Comparison of ENCODE assay signal across 2 cellular contexts in genomic region chr19:42420055-42420544, GRCh38.
TF ChIP-seq lines count a peak whose summit lies in the region.

No MANE protein-coding gene starts in this region.

TF ChIP-seq in K562, 482 proteins besides CTCF, POLR2A, EP300 and RAD21 (continues in another document):
- TF ChIP-seq MAZ (CRISPR knock-in tag; conservative IDR thresholded peaks at IDR 0.05 in 1 of 2, IDR thresholded peaks at IDR 0.05 in 1 of 2): peak in 1 of 2 experiments; percentile 55; a peak in 1 of 4 replicates
- no peak for TF ChIP-seq ZBED1 (IDR thresholded peaks at IDR 0.05)
- peak; percentile 43; the same call in 1 of the 2 replicates for TF ChIP-seq TFAP4 (CRISPR knock-in tag; IDR thresholded peaks at IDR 0.05; ENCODE audit: borderline replicate concordance)
- no peak for TF ChIP-seq ZNF140 (CRISPR knock-in tag; IDR thresholded peaks at IDR 0.05)
- TF ChIP-seq BHLHE40 (IDR thresholded peaks at IDR 0.05; ENCODE audit: low read length): peak; percentile 68
- peak; percentile 23; the same call in 1 of the 2 replicates for TF ChIP-seq DPF2 (IDR thresholded peaks at IDR 0.05)
- no peak for TF ChIP-seq KDM2B (CRISPR knock-in tag; IDR thresholded peaks at IDR 0.05)
- peak; percentile 34; the same call in 1 of the 2 replicates for TF ChIP-seq HCFC1 (IDR thresholded peaks at IDR 0.05; ENCODE audit: low read depth, low read length)
- peak; percentile 48; the same call in 1 of the 2 replicates for TF ChIP-seq ADNP (tag; IDR thresholded peaks at IDR 0.05)
- peak; percentile 36 for TF ChIP-seq PHF20 (IDR thresholded peaks at IDR 0.05; ENCODE audit: partially characterized antibody)
- peak; percentile 66; the same call in 1 of the 2 replicates for TF ChIP-seq CBX1 (IDR thresholded peaks at IDR 0.05; ENCODE audit: low read depth)
- no peak for TF ChIP-seq PHB (CRISPR knock-in tag; IDR thresholded peaks at IDR 0.05)
- TF ChIP-seq SOX6 (IDR thresholded peaks at IDR 0.05): 0 out of 2 replicates have a peak, but pooled peaks have one; percentile 23
- 0 out of 2 replicates have a peak, but pooled peaks have one; percentile 22 for TF ChIP-seq FOSL1 (tag; conservative IDR thresholded peaks at IDR 0.05)
- peak; percentile 68 for TF ChIP-seq SMC3 (conservative IDR thresholded peaks at IDR 0.05; ENCODE audit: insufficient read depth, low read depth, low read length)
- TF ChIP-seq CTCFL (IDR thresholded peaks at IDR 0.05; ENCODE audit: borderline replicate concordance, insufficient read depth, low read depth, low read length, poor library complexity, severe bottlenecking): peak; percentile 70
- TF ChIP-seq MLLT1 (IDR thresholded peaks at IDR 0.05): 0 out of 4 replicates have a peak, but pooled peaks of 1 of the 2 experiments have one; percentile 55
- TF ChIP-seq JUN (IDR thresholded peaks at IDR 0.05; ENCODE audit: borderline replicate concordance, low read depth, low read length): 0 out of 2 replicates have a peak, but pooled peaks have one; percentile 19
- TF ChIP-seq JUN (CRISPR knock-in tag; IDR thresholded peaks at IDR 0.05; ENCODE audit: borderline replicate concordance): no peak
- TF ChIP-seq KLF16 (IDR thresholded peaks at IDR 0.05): peak; percentile 57; the same call in 1 of the 2 replicates
- no peak for TF ChIP-seq HMG20A (CRISPR knock-in tag; conservative IDR thresholded peaks at IDR 0.05)
- TF ChIP-seq BCOR (IDR thresholded peaks at IDR 0.05): peak; percentile 85
- TF ChIP-seq FOXK2 (conservative IDR thresholded peaks at IDR 0.05 in 1 of 2, IDR thresholded peaks at IDR 0.05 in 1 of 2; ENCODE audit: low read depth in 2 of 2): 0 out of 4 replicates have a peak, but pooled peaks of 1 of the 2 experiments have one; percentile 35
- TF ChIP-seq ZFP36 (IDR thresholded peaks at IDR 0.05; ENCODE audit: low read depth, low read length, partially characterized antibody): peak; percentile 29
- peak; percentile 43; the same call in 1 of the 2 replicates for TF ChIP-seq ZNF134 (CRISPR knock-in tag; conservative IDR thresholded peaks at IDR 0.05)
- TF ChIP-seq TBL1XR1 (IDR thresholded peaks at IDR 0.05; ENCODE audit: low read length in 2 of 2): peak in 1 of 2 experiments; percentile 25; a peak in 1 of 4 replicates
- peak; percentile 38 to 75; a peak in 3 of 4 replicates for TF ChIP-seq KDM1A (IDR thresholded peaks at IDR 0.05)
- no peak for TF ChIP-seq ZC3H8 (IDR thresholded peaks at IDR 0.05)
- peak; percentile 64 for TF ChIP-seq RBM25 (IDR thresholded peaks at IDR 0.05; ENCODE audit: low read depth, low read length, severe bottlenecking)
- TF ChIP-seq ESRRA (IDR thresholded peaks at IDR 0.05; ENCODE audit: borderline replicate concordance, low read depth): peak; percentile 100
- no peak for TF ChIP-seq PYGO2 (tag; IDR thresholded peaks at IDR 0.05)
- TF ChIP-seq NBN (IDR thresholded peaks at IDR 0.05; ENCODE audit: low read depth): 0 out of 2 replicates have a peak, but pooled peaks have one; percentile 34
- no peak for TF ChIP-seq NCOA2 (IDR thresholded peaks at IDR 0.05; ENCODE audit: partially characterized antibody in 2 of 2)
- 0 out of 2 replicates have a peak, but pooled peaks have one; percentile 47 for TF ChIP-seq XRCC5 (IDR thresholded peaks at IDR 0.05; ENCODE audit: low read depth, low read length)
- TF ChIP-seq HDAC2 (IDR thresholded peaks at IDR 0.05): peak; percentile 23; the same call in 1 of the 2 replicates
- TF ChIP-seq RCOR1 (IDR thresholded peaks at IDR 0.05; ENCODE audit: borderline replicate concordance in 1 of 2, low read depth in 2 of 2, low read length in 2 of 2): peak in 1 of 2 experiments; percentile 93; a peak in 2 of 4 replicates
- no peak for TF ChIP-seq ESRRB (CRISPR knock-in tag; IDR thresholded peaks at IDR 0.05; ENCODE audit: borderline replicate concordance)
- peak; percentile 70; the same call in 1 of the 2 replicates for TF ChIP-seq SMARCA5 (IDR thresholded peaks at IDR 0.05)

TF ChIP-seq in HepG2, 621 proteins besides CTCF, POLR2A, EP300 and RAD21 (continues in another document):
- TF ChIP-seq ZNF317 (CRISPR knock-in tag; IDR thresholded peaks at IDR 0.05) (no peak), PATZ1 (CRISPR knock-in tag; IDR thresholded peaks at IDR 0.05) (peak; percentile 43; the same call in 1 of the 2 replicates), HOXA7 (CRISPR knock-in tag; IDR thresholded peaks at IDR 0.05) (no peak), SAFB2 (CRISPR knock-in tag; IDR thresholded peaks at IDR 0.05; ENCODE audit: borderline replicate concordance, low read depth) (no peak), KDM2A (CRISPR knock-in tag; IDR thresholded peaks at IDR 0.05; ENCODE audit: borderline replicate concordance, low read depth) (peak; percentile 62; the same call in 1 of the 2 replicates), TERF1 (CRISPR knock-in tag; IDR thresholded peaks at IDR 0.05) (no peak), MIXL1 (CRISPR knock-in tag; IDR thresholded peaks at IDR 0.05) (no peak), ZNF614 (CRISPR knock-in tag; IDR thresholded peaks at IDR 0.05; ENCODE audit: borderline replicate concordance) (no peak), STAG1 (CRISPR knock-in tag; IDR thresholded peaks at IDR 0.05) (peak; percentile 71), EZH2 (conservative IDR thresholded peaks at IDR 0.05; ENCODE audit: low read depth, low read length) (no peak), ZNF710 (CRISPR knock-in tag; IDR thresholded peaks at IDR 0.05; ENCODE audit: borderline replicate concordance) (no peak), SCMH1 (CRISPR knock-in tag; IDR thresholded peaks at IDR 0.05; ENCODE audit: borderline replicate concordance) (no peak), PLSCR1 (CRISPR knock-in tag; IDR thresholded peaks at IDR 0.05; ENCODE audit: borderline replicate concordance) (no peak), ZNF737 (CRISPR knock-in tag; IDR thresholded peaks at IDR 0.05; ENCODE audit: borderline replicate concordance) (no peak), RBFOX2 (IDR thresholded peaks at IDR 0.05; ENCODE audit: low read depth, low read length) (no peak), TRAFD1 (CRISPR knock-in tag; IDR thresholded peaks at IDR 0.05; ENCODE audit: borderline replicate concordance) (no peak), ZNF784 (CRISPR knock-in tag; IDR thresholded peaks at IDR 0.05; ENCODE audit: borderline replicate concordance) (no peak), ZKSCAN5 (CRISPR knock-in tag; IDR thresholded peaks at IDR 0.05) (no peak), DBP (CRISPR knock-in tag; IDR thresholded peaks at IDR 0.05; ENCODE audit: not compliant biosample characterization) (no peak), JUND (CRISPR knock-in tag; IDR thresholded peaks at IDR 0.05) (no peak), ZNF574 (CRISPR knock-in tag; IDR thresholded peaks at IDR 0.05) (peak; percentile 63; the same call in 1 of the 2 replicates), CHD4 (IDR thresholded peaks at IDR 0.05; ENCODE audit: borderline replicate concordance, low read length) (0 out of 2 replicates have a peak, but pooled peaks have one; percentile 28), FOXJ3 (CRISPR knock-in tag; IDR thresholded peaks at IDR 0.05; ENCODE audit: borderline replicate concordance) (peak; percentile 26; the same call in 1 of the 2 replicates), HMGXB4 (CRISPR knock-in tag; IDR thresholded peaks at IDR 0.05; ENCODE audit: borderline replicate concordance in 1 of 2, low read depth in 1 of 2) (peak; percentile 58 to 90; a peak in 3 of 4 replicates), MTF1 (CRISPR knock-in tag; IDR thresholded peaks at IDR 0.05) (no peak), TBX3 (IDR thresholded peaks at IDR 0.05; ENCODE audit: borderline replicate concordance) (no peak), HDAC2 (CRISPR knock-in tag; IDR thresholded peaks at IDR 0.05) (peak; percentile 72; the same call in 1 of the 2 replicates)
